Comparison of ENCODE assay signal across 8 cellular contexts in the genomic region with DNA sequence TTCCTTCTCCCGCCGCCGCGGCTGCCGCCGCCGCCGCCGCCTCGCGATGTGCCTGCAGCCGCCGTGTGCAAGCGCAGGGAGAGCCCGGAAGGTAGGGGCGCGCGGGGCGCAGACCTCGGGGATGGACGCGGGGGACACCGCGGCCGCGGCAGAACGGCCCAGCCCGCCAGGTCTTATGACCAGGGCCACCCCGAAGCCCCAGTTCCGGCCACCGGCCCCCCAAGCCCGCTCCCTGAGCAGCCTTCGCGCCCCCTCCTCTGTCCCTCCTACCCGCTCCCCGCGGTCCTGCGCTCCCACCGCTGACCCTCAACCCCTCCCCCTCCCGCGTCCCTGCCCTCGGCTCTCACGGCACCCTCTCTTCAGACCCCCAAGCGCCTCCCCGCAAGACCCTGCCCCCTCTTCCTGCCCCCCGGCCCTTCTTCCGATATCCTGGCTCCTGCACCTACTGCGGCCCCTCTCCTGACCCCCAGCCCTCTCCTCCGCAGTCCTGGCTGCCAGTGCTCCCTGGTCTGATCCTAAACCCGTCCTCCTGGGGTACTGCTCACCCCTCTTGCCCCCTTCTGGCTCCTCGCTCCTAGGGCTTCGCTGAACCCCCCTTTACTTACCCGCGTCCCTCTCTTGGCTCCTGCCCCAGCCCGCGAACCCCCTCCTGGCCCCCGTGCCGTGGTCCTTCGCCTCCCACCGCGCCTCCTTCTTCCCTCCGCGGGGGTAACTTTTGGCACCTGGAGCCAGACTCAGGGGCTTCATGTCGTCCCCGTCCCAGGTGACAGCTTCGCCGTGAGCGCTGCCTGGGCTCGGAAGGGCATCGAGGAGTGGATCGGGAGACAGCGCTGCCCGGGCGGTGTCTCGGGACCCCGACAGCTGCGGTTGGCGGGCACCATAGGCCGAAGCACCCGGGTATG. TPM values are rescaled to one million over a fixed set of nuclear protein-coding genes. Genes with fewer than 3 reads are reported as not detected.
DNase-seq lines count a peak whose midpoint lies in the region; ATAC-seq and TF ChIP-seq lines count a peak whose summit lies in the region.

No MANE protein-coding gene starts in this region.

- ATAC-seq in GM19324 (IDR thresholded peaks at IDR 0.05; ENCODE audit: low FRiP score, unreplicated experiment) (peak; percentile 40), HG03378 (IDR thresholded peaks at IDR 0.05; ENCODE audit: unreplicated experiment) (peak; percentile 35), sciatic nerve (peak; percentile 7)

- H3K4me3 Mint-ChIP-seq in activated CD4-positive, alpha-beta memory T cell treated with anti-CD3 and anti-CD28 coated beads for 36 hours, result peak overlapping the region; percentile 66
- peak overlapping the region; percentile 78 for H3K4me3 Mint-ChIP-seq in glutamatergic neuron (ENCODE audit: unreplicated experiment)

- no peak for TF ChIP-seq CTCF in glutamatergic neuron (IDR thresholded peaks at IDR 0.05; ENCODE audit: partially characterized antibody, unreplicated experiment)

- no peaks in the 10 kb centered on the region for H3K36me3 Mint-ChIP-seq in activated CD4-positive, alpha-beta memory T cell treated with anti-CD3 and anti-CD28 coated beads for 36 hours
- H3K36me3 Mint-ChIP-seq in glutamatergic neuron (ENCODE audit: unreplicated experiment), result peaks cover 11% of the 10 kb centered on the region

- CTCF ChIA-PET in activated CD4-positive, alpha-beta memory T cell treated with anti-CD3 and anti-CD28 coated beads for 36 hours (lab: Charles Lee), result interaction anchor here (0.7 to 2.3 kb wide), 5 partner anchors 10 to 257 kb away, joined by 3 to 17 read pairs (median 4); no protein-coding TSS in a partner anchor

- H3K9me3 Mint-ChIP-seq in activated CD4-positive, alpha-beta memory T cell treated with anti-CD3 and anti-CD28 coated beads for 36 hours, result peaks cover 4% of the 10 kb centered on the region
- peaks cover 3% of the 10 kb centered on the region for H3K9me3 Mint-ChIP-seq in glutamatergic neuron (ENCODE audit: unreplicated experiment)

- H3K27me3 Mint-ChIP-seq in activated CD4-positive, alpha-beta memory T cell treated with anti-CD3 and anti-CD28 coated beads for 36 hours, result no peaks in the 10 kb centered on the region
- peaks cover 6% of the 10 kb centered on the region for H3K27me3 Mint-ChIP-seq in glutamatergic neuron (ENCODE audit: unreplicated experiment)

- H3K4me1 Mint-ChIP-seq in activated CD4-positive, alpha-beta memory T cell treated with anti-CD3 and anti-CD28 coated beads for 36 hours (ENCODE audit: low read depth), result peaks cover 7% of the 10 kb centered on the region
- peaks cover 8% of the 10 kb centered on the region for H3K4me1 Mint-ChIP-seq in glutamatergic neuron (ENCODE audit: low read depth, unreplicated experiment)

- intact Hi-C loops in activated CD4-positive, alpha-beta memory T cell treated with anti-CD3 and anti-CD28 coated beads for 36 hours (cut with micrococcal nuclease), result loop anchor here (1.0 to 5.0 kb wide), 5 partner anchors 74 to 192 kb away; a partner anchor contains a TSS
- intact Hi-C loops in sciatic nerve (cut with DNase I), result no loop called here

- POLR2A ChIA-PET in activated CD4-positive, alpha-beta memory T cell treated with anti-CD3 and anti-CD28 coated beads for 36 hours (lab: Charles Lee), result interaction anchor here (1.3 kb wide), 1 partner anchor 210 kb away, joined by 3 read pairs; no protein-coding TSS in a partner anchor

- peak; percentile 31 for DNase-seq in ACHN
- DNase-seq in activated CD4-positive, alpha-beta memory T cell treated with anti-CD3 and anti-CD28 coated beads for 36 hours, result no peak
- DNase-seq in glutamatergic neuron, result peak; percentile 36
- DNase-seq in sciatic nerve (ENCODE audit: low spot score), result no peak
- no peak for DNase-seq in SIG-M5 (lab: John Stamatoyannopoulos, UW)
- DNase-seq in GM03348 (ENCODE audit: low spot score), result no peak

- H3K27ac Mint-ChIP-seq in activated CD4-positive, alpha-beta memory T cell treated with anti-CD3 and anti-CD28 coated beads for 36 hours, result no peak overlapping the region
- no peak overlapping the region for H3K27ac Mint-ChIP-seq in glutamatergic neuron (ENCODE audit: unreplicated experiment)

- in situ Hi-C loops in ACHN (cut with HindIII; ENCODE audit: low pct_ligation_motif_present, low pct_unique_long_range_greater_than_20kb, low sequenced_read_pairs), result no loop called here

RNA-seq across cellular contexts. Expression of a gene that starts 0.7 kb away (rescaled TPM):
- 1 to 10 TPM in 1 of 2 experiments, under 1 TPM in 1; 0.67 to 1.6 TPM for total RNA-seq in activated CD4-positive, alpha-beta memory T cell treated with anti-CD3 and anti-CD28 coated beads for 36 hours
- total RNA-seq in glutamatergic neuron (ENCODE audit: unreplicated experiment) (31.3 TPM), sciatic nerve (37.0 TPM)

Comparison
In these comparisons a context has a peak if more than half of its experiments do, and no peak if none do; other contexts are left out.
1. DNase-seq: peak in ACHN (single experiment) and glutamatergic neuron (single experiment); none in activated CD4-positive, alpha-beta memory T cell treated with anti-CD3 and anti-CD28 coated beads for 36 hours (single experiment), sciatic nerve (single experiment), SIG-M5 (single experiment) and GM03348 (single experiment).
2. RNA of a gene that starts 0.7 kb away (total RNA-seq): 37.0 TPM in sciatic nerve (single experiment) and 31.3 TPM in glutamatergic neuron (single experiment); 0.67 to 1.6 TPM in activated CD4-positive, alpha-beta memory T cell treated with anti-CD3 and anti-CD28 coated beads for 36 hours; every median in the first group is over 10 times any median in the second.
3. Peak in every context shown above with its lines, with median percentiles within 50 percentile points of each other: ATAC-seq.